Comparison of ENCODE assay signal across 9 cellular contexts in the genomic region with DNA sequence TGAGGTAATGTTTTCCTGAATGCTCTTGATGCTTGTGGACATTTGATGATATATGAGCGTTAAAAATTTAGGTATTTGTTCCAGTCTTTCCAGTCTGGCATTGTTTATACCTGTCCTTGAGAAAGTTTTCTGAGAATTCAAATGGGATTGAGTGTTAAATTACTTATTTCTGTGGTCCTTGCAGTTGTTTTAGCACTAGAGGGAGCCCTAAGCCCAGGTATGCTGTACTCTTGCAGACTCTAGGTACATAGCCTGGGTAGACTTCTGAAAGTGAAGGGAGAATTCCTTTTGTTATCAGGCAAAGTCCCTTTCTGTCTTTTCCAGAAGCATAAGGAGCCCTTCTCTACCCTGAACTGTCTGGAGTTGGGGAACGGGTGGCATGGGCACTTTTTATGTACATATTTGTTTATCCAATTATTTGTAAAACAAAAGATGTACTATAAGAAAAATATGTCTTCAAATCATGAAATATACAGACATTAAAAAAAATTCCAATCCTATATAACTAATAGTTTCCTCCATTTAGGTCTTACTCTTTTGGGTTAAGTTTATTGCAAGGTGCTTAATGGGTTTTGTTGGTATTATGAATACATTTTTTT.
DNase-seq lines count a peak whose midpoint lies in the region; ATAC-seq lines count a peak whose summit lies in the region.
"Had no signal": no experiment of that assay in that cellular context is flagged by ENCODE, and none has a peak within 500 bp of the region (broad histone marks: within the 10 kb centered on the region; RNA-seq: fewer than 3 reads in every experiment).

No MANE protein-coding gene starts in this region.

- DNase-seq in DMS79 treated with DMSO at 0.1 percent for 48 hours (lab: John Stamatoyannopoulos, UW), result peak; percentile 1
- no peak for DNase-seq in DMS79 (lab: John Stamatoyannopoulos, UW)
- DNase-seq in NCI-H82 treated with DMSO at 0.1 percent for 48 hours (lab: John Stamatoyannopoulos, UW; ENCODE audit: unreplicated experiment), result peak; percentile 19
- DNase-seq in cerebellum (ENCODE audit: low spot score), result peak; percentile 6
- peak; percentile 66 for DNase-seq in mesenchymal stem cell

- H3K4me1 ChIP-seq in mesenchymal stem cell (ENCODE audit: control insufficient read depth, insufficient read depth, low read depth, low read length), result no peaks in the 10 kb centered on the region
- H3K4me1 ChIP-seq: BLaER1 had no signal

- H2BK120ac ChIP-seq in mesenchymal stem cell (ENCODE audit: low read depth, low read length), result no peak overlapping the region

- H2BK5ac ChIP-seq in mesenchymal stem cell (ENCODE audit: low read depth, low read length, poor library complexity, severe bottlenecking), result peak overlapping the region; percentile 19

- H2BK15ac ChIP-seq in mesenchymal stem cell (ENCODE audit: low read depth, poor library complexity, severe bottlenecking), result no peak overlapping the region

- no peak overlapping the region for H3K18ac ChIP-seq in mesenchymal stem cell (ENCODE audit: low read depth in 1 of 2, low read length in 2 of 2)

- H2BK12ac ChIP-seq in mesenchymal stem cell (ENCODE audit: low read length in 2 of 2), result no peak overlapping the region

- H3K27ac ChIP-seq in mesenchymal stem cell (ENCODE audit: low read length, poor library complexity, severe bottlenecking), result no peak overlapping the region
- H3K27ac ChIP-seq: BLaER1 had no signal

- peak; percentile 68 for ATAC-seq in GM19468 (IDR thresholded peaks at IDR 0.05; ENCODE audit: extremely low read depth, unreplicated experiment)
- ATAC-seq in HG03575 (IDR thresholded peaks at IDR 0.05; ENCODE audit: extremely low read depth, insufficient number of reproducible peaks, low FRiP score, unreplicated experiment), result peak; percentile 53
- ATAC-seq in HG03025 (IDR thresholded peaks at IDR 0.05; ENCODE audit: low FRiP score, unreplicated experiment), result no peak

- no peak overlapping the region for H3K14ac ChIP-seq in mesenchymal stem cell (ENCODE audit: low read length in 2 of 2)

- H4K91ac ChIP-seq in mesenchymal stem cell (ENCODE audit: low read length), result no peak overlapping the region

- no peak overlapping the region for H3K4me3 ChIP-seq in mesenchymal stem cell (ENCODE audit: insufficient read depth in 1 of 2, low read depth in 1 of 2, low read length in 2 of 2)
- H3K4me3 ChIP-seq: BLaER1 had no signal

- H3K9me3 ChIP-seq in mesenchymal stem cell (ENCODE audit: control insufficient read depth, low read length), result no peaks in the 10 kb centered on the region
- H3K9me3 ChIP-seq: BLaER1 had no signal

- no peaks in the 10 kb centered on the region for H3K79me1 ChIP-seq in mesenchymal stem cell (replicated peaks; ENCODE audit: low read length, poor library complexity, severe bottlenecking)

- no peak overlapping the region for H4K8ac ChIP-seq in mesenchymal stem cell (ENCODE audit: low read length)

- H3K4me2 ChIP-seq in mesenchymal stem cell (ENCODE audit: low read length, poor library complexity, severe bottlenecking), result no peak overlapping the region
- H3K4me2 ChIP-seq: BLaER1 had no signal

- no peaks in the 10 kb centered on the region for H3K27me3 ChIP-seq in mesenchymal stem cell (ENCODE audit: control insufficient read depth in 1 of 2, insufficient read depth in 1 of 2, low read length in 2 of 2)
- H3K27me3 ChIP-seq: BLaER1 had no signal

- no peak overlapping the region for H2AK5ac ChIP-seq in mesenchymal stem cell (ENCODE audit: low read length, severe bottlenecking)

- H2AFZ ChIP-seq in mesenchymal stem cell (ENCODE audit: low read depth, low read length), result no peak overlapping the region

- no peak overlapping the region for H3K9ac ChIP-seq in mesenchymal stem cell (ENCODE audit: low read length)
- H3K9ac ChIP-seq: BLaER1 had no signal

- no peak overlapping the region for H3K4ac ChIP-seq in mesenchymal stem cell (ENCODE audit: low read depth in 1 of 2, low read length in 2 of 2)

- no peaks in the 10 kb centered on the region for H3K36me3 ChIP-seq in mesenchymal stem cell (ENCODE audit: control insufficient read depth in 1 of 2, insufficient read depth in 2 of 2, low read depth in 1 of 2, low read length in 2 of 2)
- H3K36me3 ChIP-seq: BLaER1 had no signal

- WGBS in mesenchymal stem cell, result 40% methylated on average over 1 of the region's 2 CpGs

- H3K23ac ChIP-seq in mesenchymal stem cell (ENCODE audit: low read length in 2 of 2), result no peak overlapping the region
